Comparison of ENCODE assay signal across 20 cellular contexts in the genomic region with DNA sequence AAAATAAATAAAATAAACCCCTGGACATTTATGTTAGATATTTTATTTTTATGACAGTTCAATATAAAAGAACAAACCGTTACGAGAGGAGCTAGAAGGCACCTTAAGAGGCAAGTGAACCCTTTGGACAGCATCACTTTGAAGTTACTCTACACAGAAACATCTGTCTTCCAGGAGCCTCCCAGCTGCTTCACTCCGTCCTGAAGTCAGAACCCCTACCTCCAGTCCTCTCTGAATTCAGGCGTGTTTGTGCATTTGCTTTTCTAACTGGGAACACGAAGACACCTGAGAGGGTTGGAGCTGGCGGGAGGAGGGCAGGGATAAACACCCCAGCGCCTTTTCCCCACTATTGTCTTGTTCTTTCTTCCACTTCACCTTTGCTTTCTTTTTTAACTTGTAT. TPM values are rescaled to one million over a fixed set of nuclear protein-coding genes. Genes with fewer than 3 reads are reported as not detected.
DNase-seq lines count a peak whose midpoint lies in the region; ATAC-seq and TF ChIP-seq lines count a peak whose summit lies in the region.
"Had no signal": no experiment of that assay in that cellular context is flagged by ENCODE, and none has a peak within 500 bp of the region (broad histone marks: within the 10 kb centered on the region; RNA-seq: fewer than 3 reads in every experiment).

No MANE protein-coding gene starts in this region.

- POLR2A ChIA-PET in activated CD4-positive, alpha-beta T cell treated with anti-CD3 and anti-CD28 coated beads, Interleukin-2, amount 10 ng/mL, durations not matched to agents 7 days and 5 days (lab: Charles Lee) = interaction anchor here (0.6 kb wide), 1 partner anchor 23 kb away, joined by 3 read pairs; no protein-coding TSS in a partner anchor
- POLR2A ChIA-PET in CD8-positive, alpha-beta T cell (lab: Charles Lee) = interaction anchor here (0.7 to 2.2 kb wide), 6 partner anchors 10 to 23 kb away, joined by 3 to 8 read pairs (median 6); no protein-coding TSS in a partner anchor
- POLR2A ChIA-PET in activated CD8-positive, alpha-beta T cell treated with anti-CD3 and anti-CD28 coated beads, Interleukin-2, amount 10 ng/mL, durations not matched to agents 7 days and 5 days (lab: Charles Lee) = interaction anchor here (0.6 to 2.2 kb wide), 7 partner anchors 9 to 31 kb away, joined by 3 to 9 read pairs (median 5); no protein-coding TSS in a partner anchor
- POLR2A ChIA-PET in naive thymus-derived CD4-positive, alpha-beta T cell (lab: Charles Lee) = interaction anchor here (0.7 to 12.6 kb wide), 8 partner anchors 9 to 61 kb away, joined by 3 to 145 read pairs (median 4); partner anchors contain the start of gene CMTM7

- no peak for DNase-seq in activated CD4-positive, alpha-beta T cell treated with anti-CD3 and anti-CD28 coated beads, Interleukin-2, amount 10 ng/mL, durations not matched to agents 7 days and 5 days
- no peak for DNase-seq in activated CD4-positive, alpha-beta T cell treated with anti-CD3 and anti-CD28 coated beads, Interleukin-2, amount 50 U/mL, for 48 hours
- DNase-seq in CD8-positive, alpha-beta T cell = peak in 1 of 7 experiments; percentile 38
- DNase-seq in activated CD8-positive, alpha-beta T cell treated with anti-CD3 and anti-CD28 coated beads, Interleukin-2, amount 10 ng/mL, durations not matched to agents 7 days and 5 days = peak; percentile 21
- no peak for DNase-seq in naive thymus-derived CD4-positive, alpha-beta T cell
- DNase-seq in NCI-H146 (lab: John Stamatoyannopoulos, UW) (no peak), posterior cingulate gyrus (no peak)
- no peak for DNase-seq in effector memory CD8-positive, alpha-beta T cell
- DNase-seq: activated gamma-delta T cell treated with Interleukin-2 at 50 U/mL for 16 hours, cortex of kidney, DMS79, NCI-H1048, NCI-H526 treated with DMSO at 0.1 percent for 48 hours, PC-3, SJCRH30, stomach had no signal

- no peaks in the 10 kb centered on the region for H3K9me3 Mint-ChIP-seq in activated CD4-positive, alpha-beta T cell treated with anti-CD3 and anti-CD28 coated beads, Interleukin-2, amount 10 ng/mL, durations not matched to agents 7 days and 5 days
- no peaks in the 10 kb centered on the region for H3K9me3 Mint-ChIP-seq in CD8-positive, alpha-beta T cell
- H3K9me3 Mint-ChIP-seq in activated CD8-positive, alpha-beta T cell treated with anti-CD3 and anti-CD28 coated beads, Interleukin-2, amount 10 ng/mL, durations not matched to agents 7 days and 5 days (ENCODE audit: insufficient read depth) = no peaks in the 10 kb centered on the region
- peaks cover 0 to 6% (median 0%) of the 10 kb centered on the region in 11 donors for H3K9me3 Mint-ChIP-seq in naive thymus-derived CD4-positive, alpha-beta T cell
- no peaks in the 10 kb centered on the region for H3K9me3 Mint-ChIP-seq in effector memory CD8-positive, alpha-beta T cell
- H3K9me3 Mint-ChIP-seq: nephron had no signal

- no peaks in the 10 kb centered on the region for H3K27me3 Mint-ChIP-seq in activated CD4-positive, alpha-beta T cell treated with anti-CD3 and anti-CD28 coated beads, Interleukin-2, amount 10 ng/mL, durations not matched to agents 7 days and 5 days
- no peaks in the 10 kb centered on the region for H3K27me3 Mint-ChIP-seq in CD8-positive, alpha-beta T cell (ENCODE audit: low read depth)
- no peaks in the 10 kb centered on the region for H3K27me3 Mint-ChIP-seq in activated CD8-positive, alpha-beta T cell treated with anti-CD3 and anti-CD28 coated beads, Interleukin-2, amount 10 ng/mL, durations not matched to agents 7 days and 5 days (ENCODE audit: low read depth)
- H3K27me3 Mint-ChIP-seq in naive thymus-derived CD4-positive, alpha-beta T cell = no peaks in the 10 kb centered on the region
- H3K27me3 Mint-ChIP-seq in effector memory CD8-positive, alpha-beta T cell = no peaks in the 10 kb centered on the region

- no peak for ATAC-seq in CD8-positive, alpha-beta T cell
- ATAC-seq in activated CD8-positive, alpha-beta T cell treated with anti-CD3 and anti-CD28 coated beads, Interleukin-2, amount 10 ng/mL, durations not matched to agents 7 days and 5 days = no peak
- ATAC-seq in naive thymus-derived CD4-positive, alpha-beta T cell = no peak
- no peak for ATAC-seq in effector memory CD8-positive, alpha-beta T cell (replicated peaks)
- ATAC-seq: PC-3 had no signal

- no peaks in the 10 kb centered on the region for H3K36me3 ChIP-seq in CD8-positive, alpha-beta T cell (ENCODE audit: insufficient read depth, low read length)
- peaks cover 0 to 10% (median 0%) of the 10 kb centered on the region in 3 experiments for H3K36me3 ChIP-seq in naive thymus-derived CD4-positive, alpha-beta T cell (ENCODE audit: control insufficient read depth in 2 of 3, insufficient read depth in 3 of 3, low read length in 3 of 3)
- H3K36me3 ChIP-seq: SJCRH30 had no signal

- peaks cover 56% of the 10 kb centered on the region for H3K4me1 ChIP-seq in CD8-positive, alpha-beta T cell (ENCODE audit: insufficient read depth, low read length)
- peaks cover 50 to 51% of the 10 kb centered on the region in 2 donors for H3K4me1 ChIP-seq in naive thymus-derived CD4-positive, alpha-beta T cell (ENCODE audit: control insufficient read depth in 2 of 2, insufficient read depth in 2 of 2, low read length in 2 of 2)
- H3K4me1 ChIP-seq: SJCRH30 had no signal

- H3K9me3 ChIP-seq in CD8-positive, alpha-beta T cell (ENCODE audit: low read length) = no peaks in the 10 kb centered on the region
- no peaks in the 10 kb centered on the region for H3K9me3 ChIP-seq in naive thymus-derived CD4-positive, alpha-beta T cell (ENCODE audit: control insufficient read depth in 2 of 3, low read length in 3 of 3)
- H3K9me3 ChIP-seq: SJCRH30, stomach had no signal

- no peaks in the 10 kb centered on the region for H3K27me3 ChIP-seq in CD8-positive, alpha-beta T cell (ENCODE audit: insufficient read depth, low read length)
- H3K27me3 ChIP-seq in naive thymus-derived CD4-positive, alpha-beta T cell (ENCODE audit: control insufficient read depth in 2 of 2, insufficient read depth in 2 of 2, low read length in 2 of 2) = no peaks in the 10 kb centered on the region
- H3K27me3 ChIP-seq: SJCRH30, stomach had no signal

- H3K27ac ChIP-seq in CD8-positive, alpha-beta T cell (ENCODE audit: low read depth, low read length) = no peak overlapping the region
- no peak overlapping the region for H3K27ac ChIP-seq in naive thymus-derived CD4-positive, alpha-beta T cell (ENCODE audit: low read depth, low read length)
- H3K27ac ChIP-seq: C4-2B, SJCRH30, stomach had no signal

- peak overlapping the region; percentile 68 for H3K27ac Mint-ChIP-seq in activated CD4-positive, alpha-beta T cell treated with anti-CD3 and anti-CD28 coated beads, Interleukin-2, amount 10 ng/mL, durations not matched to agents 7 days and 5 days
- peak overlapping the region; percentile 60 for H3K27ac Mint-ChIP-seq in CD8-positive, alpha-beta T cell
- peak overlapping the region; percentile 27 for H3K27ac Mint-ChIP-seq in activated CD8-positive, alpha-beta T cell treated with anti-CD3 and anti-CD28 coated beads, Interleukin-2, amount 10 ng/mL, durations not matched to agents 7 days and 5 days
- peak overlapping the region; percentile 9 to 87 (median 63) for H3K27ac Mint-ChIP-seq in naive thymus-derived CD4-positive, alpha-beta T cell
- peak overlapping the region in 1 of 2 donors; percentile 97 for H3K27ac Mint-ChIP-seq in effector memory CD8-positive, alpha-beta T cell
- H3K27ac Mint-ChIP-seq: nephron had no signal

- CTCF ChIA-PET in activated CD4-positive, alpha-beta T cell treated with anti-CD3 and anti-CD28 coated beads, Interleukin-2, amount 10 ng/mL, durations not matched to agents 7 days and 5 days (lab: Charles Lee) = interaction anchor here (0.9 to 4.4 kb wide), 5 partner anchors 9 to 34 kb away, joined by 3 to 25 read pairs (median 9); no protein-coding TSS in a partner anchor
- CTCF ChIA-PET in CD8-positive, alpha-beta T cell (lab: Charles Lee) = interaction anchor here (1.3 to 4.6 kb wide), 5 partner anchors 16 to 63 kb away, joined by 5 to 29 read pairs (median 6); no protein-coding TSS in a partner anchor
- CTCF ChIA-PET in activated CD8-positive, alpha-beta T cell treated with anti-CD3 and anti-CD28 coated beads, Interleukin-2, amount 10 ng/mL, durations not matched to agents 7 days and 5 days (lab: Charles Lee) = interaction anchor here (1.0 to 4.9 kb wide), 7 partner anchors 9 to 65 kb away, joined by 3 to 29 read pairs (median 4); partner anchors contain the start of gene CMTM6
- CTCF ChIA-PET in naive thymus-derived CD4-positive, alpha-beta T cell (lab: Charles Lee) = interaction anchor here (0.7 kb wide), 1 partner anchor 145 kb away, joined by 3 read pairs; no protein-coding TSS in a partner anchor

- no peak overlapping the region for H3K4me3 ChIP-seq in CD8-positive, alpha-beta T cell (ENCODE audit: low read depth, low read length)
- no peak overlapping the region for H3K4me3 ChIP-seq in naive thymus-derived CD4-positive, alpha-beta T cell (ENCODE audit: low read length)
- H3K4me3 ChIP-seq: lung, SJCRH30, stomach had no signal

- no peak overlapping the region for H3K4me3 Mint-ChIP-seq in activated CD4-positive, alpha-beta T cell treated with anti-CD3 and anti-CD28 coated beads, Interleukin-2, amount 10 ng/mL, durations not matched to agents 7 days and 5 days
- H3K4me3 Mint-ChIP-seq in CD8-positive, alpha-beta T cell = no peak overlapping the region
- no peak overlapping the region for H3K4me3 Mint-ChIP-seq in activated CD8-positive, alpha-beta T cell treated with anti-CD3 and anti-CD28 coated beads, Interleukin-2, amount 10 ng/mL, durations not matched to agents 7 days and 5 days
- peak overlapping the region in 7 of 10 donors; percentile 1 to 62 (median 39) for H3K4me3 Mint-ChIP-seq in naive thymus-derived CD4-positive, alpha-beta T cell
- H3K4me3 Mint-ChIP-seq in effector memory CD8-positive, alpha-beta T cell = no peak overlapping the region
- H3K4me3 Mint-ChIP-seq: nephron had no signal

- H3K36me3 Mint-ChIP-seq in activated CD4-positive, alpha-beta T cell treated with anti-CD3 and anti-CD28 coated beads, Interleukin-2, amount 10 ng/mL, durations not matched to agents 7 days and 5 days (ENCODE audit: low read depth) = peaks cover 21% of the 10 kb centered on the region
- peaks cover 26% of the 10 kb centered on the region for H3K36me3 Mint-ChIP-seq in CD8-positive, alpha-beta T cell
- H3K36me3 Mint-ChIP-seq in activated CD8-positive, alpha-beta T cell treated with anti-CD3 and anti-CD28 coated beads, Interleukin-2, amount 10 ng/mL, durations not matched to agents 7 days and 5 days (ENCODE audit: low read depth) = peaks cover 17% of the 10 kb centered on the region
- H3K36me3 Mint-ChIP-seq in naive thymus-derived CD4-positive, alpha-beta T cell = peaks cover 0 to 25% (median 21%) of the 10 kb centered on the region in 5 donors
- H3K36me3 Mint-ChIP-seq in effector memory CD8-positive, alpha-beta T cell (ENCODE audit: insufficient read depth) = peaks cover 8% of the 10 kb centered on the region

- no peak for TF ChIP-seq CTCF in CD8-positive, alpha-beta T cell (IDR thresholded peaks at IDR 0.05)

- intact Hi-C loops in CD8-positive, alpha-beta T cell (cut with DNase I, micrococcal nuclease) = no loop called here
- intact Hi-C loops in naive thymus-derived CD4-positive, alpha-beta T cell (cut with micrococcal nuclease) = loop anchor here in 1 of 2 donors (10.0 kb wide), 2 partner anchors 523 to 1823 kb away; no protein-coding TSS in a partner anchor
- intact Hi-C loops in posterior cingulate gyrus (cut with DNase I) = no loop called here

- peaks cover 82% of the 10 kb centered on the region for H3K4me1 Mint-ChIP-seq in activated CD4-positive, alpha-beta T cell treated with anti-CD3 and anti-CD28 coated beads, Interleukin-2, amount 10 ng/mL, durations not matched to agents 7 days and 5 days
- peaks cover 77% of the 10 kb centered on the region for H3K4me1 Mint-ChIP-seq in CD8-positive, alpha-beta T cell (ENCODE audit: low read depth)
- peaks cover 61% of the 10 kb centered on the region for H3K4me1 Mint-ChIP-seq in activated CD8-positive, alpha-beta T cell treated with anti-CD3 and anti-CD28 coated beads, Interleukin-2, amount 10 ng/mL, durations not matched to agents 7 days and 5 days (ENCODE audit: low read depth)
- peaks cover 33 to 88% (median 79%) of the 10 kb centered on the region in 7 donors for H3K4me1 Mint-ChIP-seq in naive thymus-derived CD4-positive, alpha-beta T cell
- H3K4me1 Mint-ChIP-seq in effector memory CD8-positive, alpha-beta T cell (ENCODE audit: low read depth in 2 of 2) = peaks cover 33 to 61% of the 10 kb centered on the region in 2 donors
- H3K4me1 Mint-ChIP-seq: nephron had no signal

RNA-seq across cellular contexts. Expression of gene CMTM7, which starts 46.2 kb away (rescaled TPM):
- 10 to 100 TPM; 45.9 to 62.6 TPM for total RNA-seq in activated CD4-positive, alpha-beta T cell treated with anti-CD3 and anti-CD28 coated beads, Interleukin-2, amount 10 ng/mL, durations not matched to agents 7 days and 5 days
- 10 to 100 TPM; 18.8 to 19.5 TPM for total RNA-seq in CD8-positive, alpha-beta T cell
- 10 to 100 TPM; 38.3 to 42.3 TPM for total RNA-seq in activated CD8-positive, alpha-beta T cell treated with anti-CD3 and anti-CD28 coated beads, Interleukin-2, amount 10 ng/mL, durations not matched to agents 7 days and 5 days
- 10 to 100 TPM; 38.6 to 60.1 (median 49.5) TPM for total RNA-seq in naive thymus-derived CD4-positive, alpha-beta T cell
- polyA plus RNA-seq in naive thymus-derived CD4-positive, alpha-beta T cell = 100 to 1,000 TPM in 1 of 2 donors, 10 to 100 TPM in 1; 87.7 to 157 TPM
- total RNA-seq: A673 had no signal

Comparison
In these comparisons a context has a peak if more than half of its experiments do, and no peak if none do; other contexts are left out.
1. H3K4me3 Mint-ChIP-seq: peak in naive thymus-derived CD4-positive, alpha-beta T cell (7 of 10); none in activated CD4-positive, alpha-beta T cell treated with anti-CD3 and anti-CD28 coated beads, Interleukin-2, amount 10 ng/mL, durations not matched to agents 7 days and 5 days (single experiment), CD8-positive, alpha-beta T cell (single experiment), activated CD8-positive, alpha-beta T cell treated with anti-CD3 and anti-CD28 coated beads, Interleukin-2, amount 10 ng/mL, durations not matched to agents 7 days and 5 days (single experiment) and effector memory CD8-positive, alpha-beta T cell (0 of 2).